In the genomic region with DNA sequence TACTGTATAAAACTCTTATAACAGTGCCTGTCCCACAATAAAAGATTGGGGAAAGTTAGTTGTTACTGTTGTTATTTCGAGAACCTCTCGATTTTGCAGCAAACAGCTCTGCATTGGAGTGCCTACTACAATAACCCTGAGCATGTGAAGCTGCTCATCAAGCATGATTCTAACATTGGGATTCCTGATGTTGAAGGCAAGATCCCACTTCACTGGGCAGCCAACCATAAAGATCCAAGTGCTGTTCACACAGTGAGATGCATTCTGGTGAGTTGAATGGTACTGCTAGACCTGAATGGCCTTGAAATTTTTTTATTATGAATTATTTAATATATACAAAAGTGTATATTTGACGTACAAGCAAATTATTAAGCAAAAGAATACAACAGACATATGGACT, we compare ENCODE assay signal across 11 cellular contexts.
"Had no signal": no experiment of that assay in that cellular context is flagged by ENCODE, and none has a peak within 500 bp of the region (broad histone marks: within the 10 kb centered on the region; RNA-seq: fewer than 3 reads in every experiment).

No MANE protein-coding gene starts in this region.

- ATAC-seq: activated CD8-positive, alpha-beta T cell treated with anti-CD3 and anti-CD28 coated beads, Interleukin-2, amount 10 ng/mL, durations not matched to agents 7 days and 5 days; activated T-cell treated with anti-CD3 and anti-CD28 coated beads, Interleukin-2, amount 50 U/mL, for 4 hours; body of pancreas; effector memory CD8-positive, alpha-beta T cell; heart right ventricle had no signal

- DNase-seq: activated CD4-positive, alpha-beta T cell treated with anti-CD3 and anti-CD28 coated beads, Interleukin-2, amount 10 ng/mL, durations not matched to agents 24 days and 14 days; activated CD4-positive, CD25-positive, alpha-beta regulatory T cell; activated CD8-positive, alpha-beta T cell treated with anti-CD3 and anti-CD28 coated beads, Interleukin-2, amount 10 ng/mL, durations not matched to agents 7 days and 5 days; activated naive CD4-positive, alpha-beta T cell treated with anti-CD3 and anti-CD28 coated beads for 36 hours; activated T-cell treated with anti-CD3 and anti-CD28 coated beads, Interleukin-2, amount 50 U/mL, for 4 hours; body of pancreas; dermis blood vessel endothelial cell; effector memory CD8-positive, alpha-beta T cell; esophagus squamous epithelium; heart right ventricle; left ventricle myocardium inferior had no signal
